Comparison of ENCODE assay signal across 1 cellular context in the genomic region with DNA sequence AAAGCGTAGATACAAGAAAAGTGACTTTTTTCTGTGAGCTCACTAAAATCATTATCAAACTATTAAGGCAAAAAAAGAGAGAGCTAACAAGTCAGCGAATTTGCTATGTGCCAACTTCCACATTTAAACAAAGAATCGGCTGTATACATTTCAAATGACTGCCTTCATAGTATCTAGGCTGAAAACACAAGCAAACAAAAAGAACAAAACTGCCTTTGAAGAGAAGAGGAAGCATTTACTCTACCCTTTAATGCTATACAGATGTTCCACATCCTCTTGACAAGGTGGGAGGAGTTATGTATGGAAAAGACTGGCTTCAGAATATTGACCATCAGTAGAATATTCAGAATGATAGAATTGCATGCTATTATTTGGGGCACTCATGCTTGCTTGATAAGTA.
TF ChIP-seq lines count a peak whose summit lies in the region.

No MANE protein-coding gene starts in this region.

TF ChIP-seq in HepG2, 621 proteins besides CTCF, POLR2A, EP300 and RAD21 (continued from another document):
- TF ChIP-seq BRD4 (CRISPR knock-in tag; IDR thresholded peaks at IDR 0.05) (no peak), MED13 (CRISPR knock-in tag; IDR thresholded peaks at IDR 0.05) (no peak), ZMYM2 (CRISPR knock-in tag; IDR thresholded peaks at IDR 0.05) (no peak), ZNF7 (CRISPR knock-in tag; IDR thresholded peaks at IDR 0.05) (no peak)
- TF ChIP-seq, protein P1, sequence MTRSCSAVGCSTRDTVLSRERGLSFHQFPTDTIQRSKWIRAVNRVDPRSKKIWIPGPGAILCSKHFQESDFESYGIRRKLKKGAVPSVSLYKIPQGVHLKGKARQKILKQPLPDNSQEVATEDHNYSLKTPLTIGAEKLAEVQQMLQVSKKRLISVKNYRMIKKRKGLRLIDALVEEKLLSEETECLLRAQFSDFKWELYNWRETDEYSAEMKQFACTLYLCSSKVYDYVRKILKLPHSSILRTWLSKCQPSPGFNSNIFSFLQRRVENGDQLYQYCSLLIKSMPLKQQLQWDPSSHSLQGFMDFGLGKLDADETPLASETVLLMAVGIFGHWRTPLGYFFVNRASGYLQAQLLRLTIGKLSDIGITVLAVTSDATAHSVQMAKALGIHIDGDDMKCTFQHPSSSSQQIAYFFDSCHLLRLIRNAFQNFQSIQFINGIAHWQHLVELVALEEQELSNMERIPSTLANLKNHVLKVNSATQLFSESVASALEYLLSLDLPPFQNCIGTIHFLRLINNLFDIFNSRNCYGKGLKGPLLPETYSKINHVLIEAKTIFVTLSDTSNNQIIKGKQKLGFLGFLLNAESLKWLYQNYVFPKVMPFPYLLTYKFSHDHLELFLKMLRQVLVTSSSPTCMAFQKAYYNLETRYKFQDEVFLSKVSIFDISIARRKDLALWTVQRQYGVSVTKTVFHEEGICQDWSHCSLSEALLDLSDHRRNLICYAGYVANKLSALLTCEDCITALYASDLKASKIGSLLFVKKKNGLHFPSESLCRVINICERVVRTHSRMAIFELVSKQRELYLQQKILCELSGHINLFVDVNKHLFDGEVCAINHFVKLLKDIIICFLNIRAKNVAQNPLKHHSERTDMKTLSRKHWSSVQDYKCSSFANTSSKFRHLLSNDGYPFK (CRISPR knock-in tag; IDR thresholded peaks at IDR 0.05; ENCODE audit: borderline replicate concordance) = no peak
- TF ChIP-seq, protein P2, sequence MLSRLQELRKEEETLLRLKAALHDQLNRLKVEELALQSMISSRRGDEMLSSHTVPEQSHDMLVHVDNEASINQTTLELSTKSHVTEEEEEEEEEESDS (CRISPR knock-in tag; IDR thresholded peaks at IDR 0.05; ENCODE audit: borderline replicate concordance) = no peak
